Comparison of ENCODE assay signal across 2 cellular contexts in genomic region chr5:131532016-131532640, GRCh38.
A peak's percentile ranks its signal among the peaks of the same experiment; 100 is the strongest.
TF ChIP-seq lines count a peak whose summit lies in the region.

No MANE protein-coding gene starts in this region.

TF ChIP-seq in HEK293, 187 proteins besides CTCF, POLR2A, EP300 and RAD21 (continued from another document):
- TF ChIP-seq REST (tag by site-specific recombination; IDR thresholded peaks at IDR 0.05) (no peak), ZNF266 (tag by site-specific recombination; IDR thresholded peaks at IDR 0.05; ENCODE audit: low read depth) (no peak), ZNF621 (tag by site-specific recombination; IDR thresholded peaks at IDR 0.05) (no peak), ZNF626 (tag by site-specific recombination; IDR thresholded peaks at IDR 0.05) (no peak), GFI1B (tag by site-specific recombination; IDR thresholded peaks at IDR 0.05) (peak; percentile 83; the same call in 1 of the 2 replicates), HIC1 (tag by site-specific recombination; IDR thresholded peaks at IDR 0.05) (no peak), PRDM6 (tag by site-specific recombination; IDR thresholded peaks at IDR 0.05) (peak; percentile 27), SCRT2 (tag by site-specific recombination; IDR thresholded peaks at IDR 0.05) (no peak), ZBTB20 (tag by site-specific recombination; IDR thresholded peaks at IDR 0.05) (peak; percentile 21; the same call in 1 of the 2 replicates), FEZF1 (tag by site-specific recombination; IDR thresholded peaks at IDR 0.05) (no peak), ZNF529 (tag by site-specific recombination; IDR thresholded peaks at IDR 0.05; ENCODE audit: insufficient replicate concordance) (no peak), ZSCAN30 (tag by site-specific recombination; IDR thresholded peaks at IDR 0.05) (peak; percentile 35; the same call in 1 of the 2 replicates), GLIS1 (tag by site-specific recombination; IDR thresholded peaks at IDR 0.05) (no peak), BCL11B (tag by site-specific recombination; IDR thresholded peaks at IDR 0.05; ENCODE audit: low read depth) (no peak), ZNF404 (tag by site-specific recombination; IDR thresholded peaks at IDR 0.05) (no peak), SALL2 (tag by site-specific recombination; IDR thresholded peaks at IDR 0.05; ENCODE audit: borderline replicate concordance) (no peak), ZNF248 (tag by site-specific recombination; IDR thresholded peaks at IDR 0.05) (no peak), ZNF324 (tag by site-specific recombination; IDR thresholded peaks at IDR 0.05) (no peak)
- TF ChIP-seq, protein P1, sequence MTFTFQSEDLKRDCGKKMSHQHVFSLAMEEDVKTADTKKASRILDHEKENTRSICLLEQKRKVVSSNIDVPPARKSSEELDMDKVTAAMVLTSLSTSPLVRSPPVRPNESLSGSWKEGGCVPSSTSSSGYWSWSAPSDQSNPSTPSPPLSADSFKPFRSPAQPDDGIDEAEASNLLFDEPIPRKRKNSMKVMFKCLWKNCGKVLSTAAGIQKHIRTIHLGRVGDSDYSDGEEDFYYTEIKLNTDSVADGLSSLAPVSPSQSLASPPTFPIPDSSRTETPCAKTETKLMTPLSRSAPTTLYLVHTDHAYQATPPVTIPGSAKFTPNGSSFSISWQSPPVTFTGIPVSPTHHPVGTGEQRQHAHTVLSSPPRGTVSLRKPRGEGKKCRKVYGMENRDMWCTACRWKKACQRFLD (tag by site-specific recombination; IDR thresholded peaks at IDR 0.05), result no peak
- TF ChIP-seq, protein P2, sequence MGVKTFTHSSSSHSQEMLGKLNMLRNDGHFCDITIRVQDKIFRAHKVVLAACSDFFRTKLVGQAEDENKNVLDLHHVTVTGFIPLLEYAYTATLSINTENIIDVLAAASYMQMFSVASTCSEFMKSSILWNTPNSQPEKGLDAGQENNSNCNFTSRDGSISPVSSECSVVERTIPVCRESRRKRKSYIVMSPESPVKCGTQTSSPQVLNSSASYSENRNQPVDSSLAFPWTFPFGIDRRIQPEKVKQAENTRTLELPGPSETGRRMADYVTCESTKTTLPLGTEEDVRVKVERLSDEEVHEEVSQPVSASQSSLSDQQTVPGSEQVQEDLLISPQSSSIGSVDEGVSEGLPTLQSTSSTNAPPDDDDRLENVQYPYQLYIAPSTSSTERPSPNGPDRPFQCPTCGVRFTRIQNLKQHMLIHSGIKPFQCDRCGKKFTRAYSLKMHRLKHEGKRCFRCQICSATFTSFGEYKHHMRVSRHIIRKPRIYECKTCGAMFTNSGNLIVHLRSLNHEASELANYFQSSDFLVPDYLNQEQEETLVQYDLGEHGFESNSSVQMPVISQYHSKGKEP (tag by site-specific recombination; IDR thresholded peaks at IDR 0.05), result peak; percentile 6; the same call in 1 of the 2 replicates
TF ChIP-seq in HEK293: peak in this region for 5.

TF ChIP-seq in GM12878, 131 proteins besides CTCF, POLR2A, EP300 and RAD21 (continued from another document):
- TF ChIP-seq, protein P3, sequence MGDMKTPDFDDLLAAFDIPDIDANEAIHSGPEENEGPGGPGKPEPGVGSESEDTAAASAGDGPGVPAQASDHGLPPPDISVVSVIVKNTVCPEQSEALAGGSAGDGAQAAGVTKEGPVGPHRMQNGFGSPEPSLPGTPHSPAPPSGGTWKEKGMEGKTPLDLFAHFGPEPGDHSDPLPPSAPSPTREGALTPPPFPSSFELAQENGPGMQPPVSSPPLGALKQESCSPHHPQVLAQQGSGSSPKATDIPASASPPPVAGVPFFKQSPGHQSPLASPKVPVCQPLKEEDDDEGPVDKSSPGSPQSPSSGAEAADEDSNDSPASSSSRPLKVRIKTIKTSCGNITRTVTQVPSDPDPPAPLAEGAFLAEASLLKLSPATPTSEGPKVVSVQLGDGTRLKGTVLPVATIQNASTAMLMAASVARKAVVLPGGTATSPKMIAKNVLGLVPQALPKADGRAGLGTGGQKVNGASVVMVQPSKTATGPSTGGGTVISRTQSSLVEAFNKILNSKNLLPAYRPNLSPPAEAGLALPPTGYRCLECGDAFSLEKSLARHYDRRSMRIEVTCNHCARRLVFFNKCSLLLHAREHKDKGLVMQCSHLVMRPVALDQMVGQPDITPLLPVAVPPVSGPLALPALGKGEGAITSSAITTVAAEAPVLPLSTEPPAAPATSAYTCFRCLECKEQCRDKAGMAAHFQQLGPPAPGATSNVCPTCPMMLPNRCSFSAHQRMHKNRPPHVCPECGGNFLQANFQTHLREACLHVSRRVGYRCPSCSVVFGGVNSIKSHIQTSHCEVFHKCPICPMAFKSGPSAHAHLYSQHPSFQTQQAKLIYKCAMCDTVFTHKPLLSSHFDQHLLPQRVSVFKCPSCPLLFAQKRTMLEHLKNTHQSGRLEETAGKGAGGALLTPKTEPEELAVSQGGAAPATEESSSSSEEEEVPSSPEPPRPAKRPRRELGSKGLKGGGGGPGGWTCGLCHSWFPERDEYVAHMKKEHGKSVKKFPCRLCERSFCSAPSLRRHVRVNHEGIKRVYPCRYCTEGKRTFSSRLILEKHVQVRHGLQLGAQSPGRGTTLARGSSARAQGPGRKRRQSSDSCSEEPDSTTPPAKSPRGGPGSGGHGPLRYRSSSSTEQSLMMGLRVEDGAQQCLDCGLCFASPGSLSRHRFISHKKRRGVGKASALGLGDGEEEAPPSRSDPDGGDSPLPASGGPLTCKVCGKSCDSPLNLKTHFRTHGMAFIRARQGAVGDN (IDR thresholded peaks at IDR 0.05), result no peak
- TF ChIP-seq ZNF217 (IDR thresholded peaks at IDR 0.05) (no peak), EZH2 (IDR thresholded peaks at IDR 0.05; ENCODE audit: borderline replicate concordance, control insufficient read depth, low read depth, low read length) (no peak), MTA3 (IDR thresholded peaks at IDR 0.05; ENCODE audit: borderline replicate concordance, low read length) (no peak), NR2C2 (IDR thresholded peaks at IDR 0.05; ENCODE audit: borderline replicate concordance, control insufficient read depth, insufficient read length, low read depth) (no peak), MTA2 (IDR thresholded peaks at IDR 0.05; ENCODE audit: low read depth) (no peak), MYB (IDR thresholded peaks at IDR 0.05; ENCODE audit: borderline replicate concordance, low read depth, low read length) (no peak), NBN (IDR thresholded peaks at IDR 0.05) (no peak), SP1 (IDR thresholded peaks at IDR 0.05; ENCODE audit: low read depth, low read length) (no peak), RFX5 (IDR thresholded peaks at IDR 0.05; ENCODE audit: low read depth, low read length) (no peak)
- TF ChIP-seq, protein P4, sequence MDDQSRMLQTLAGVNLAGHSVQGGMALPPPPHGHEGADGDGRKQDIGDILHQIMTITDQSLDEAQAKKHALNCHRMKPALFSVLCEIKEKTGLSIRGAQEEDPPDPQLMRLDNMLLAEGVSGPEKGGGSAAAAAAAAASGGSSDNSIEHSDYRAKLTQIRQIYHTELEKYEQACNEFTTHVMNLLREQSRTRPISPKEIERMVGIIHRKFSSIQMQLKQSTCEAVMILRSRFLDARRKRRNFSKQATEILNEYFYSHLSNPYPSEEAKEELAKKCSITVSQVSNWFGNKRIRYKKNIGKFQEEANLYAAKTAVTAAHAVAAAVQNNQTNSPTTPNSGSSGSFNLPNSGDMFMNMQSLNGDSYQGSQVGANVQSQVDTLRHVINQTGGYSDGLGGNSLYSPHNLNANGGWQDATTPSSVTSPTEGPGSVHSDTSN (IDR thresholded peaks at IDR 0.05; ENCODE audit: insufficient replicate concordance, low read depth, low read length), result no peak
